ENCODE assay signal across 18 cellular contexts in genomic region chr2:224956706-224957105, GRCh38.
DNase-seq lines count a peak whose midpoint lies in the region; ATAC-seq and TF ChIP-seq lines count a peak whose summit lies in the region.
"Had no signal": no experiment of that assay in that cellular context is flagged by ENCODE, and none has a peak within 500 bp of the region (broad histone marks: within the 10 kb centered on the region; RNA-seq: fewer than 3 reads in every experiment).

No MANE protein-coding gene starts in this region.

- ATAC-seq in T-cell (replicated peaks in 1 of 4) (no peak), GM19328 (IDR thresholded peaks at IDR 0.05; ENCODE audit: unreplicated experiment) (no peak)
- ATAC-seq: HepG2, left ventricle myocardium superior, Right ventricle myocardium inferior had no signal

- H3F3A ChIP-seq in DOHH2 (ENCODE audit: control insufficient read depth, insufficient read depth) = peaks cover 4% of the 10 kb centered on the region

- CTCF ChIA-PET in CD4-positive, alpha-beta memory T cell (lab: Charles Lee; ENCODE audit: partially characterized antibody) = interaction anchor here (1.6 kb wide), 1 partner anchor 29 kb away, joined by 6 read pairs; no protein-coding TSS in a partner anchor
- CTCF ChIA-PET in T-cell (lab: Charles Lee) = interaction anchor here (0.5 to 0.8 kb wide), 5 partner anchors 9 to 447 kb away, joined by 3 to 8 read pairs (median 3); no protein-coding TSS in a partner anchor

- H3K27me3 Mint-ChIP-seq in CD4-positive, alpha-beta memory T cell = no peaks in the 10 kb centered on the region
- H3K27me3 Mint-ChIP-seq in T-cell = no peaks in the 10 kb centered on the region

- H3K4me1 ChIP-seq in CD4-positive, alpha-beta memory T cell (ENCODE audit: insufficient read depth, low read length) = peaks cover 77% of the 10 kb centered on the region
- peaks cover 73% of the 10 kb centered on the region for H3K4me1 ChIP-seq in DOHH2 (ENCODE audit: control insufficient read depth, low read length)
- H3K4me1 ChIP-seq: BE2C, pancreas had no signal

- H3K9me3 ChIP-seq in CD4-positive, alpha-beta memory T cell (ENCODE audit: control insufficient read depth in 1 of 2, low read length in 2 of 2) = no peaks in the 10 kb centered on the region
- H3K9me3 ChIP-seq in DOHH2 (ENCODE audit: control insufficient read depth, insufficient read depth, low read length) = no peaks in the 10 kb centered on the region
- H3K9me3 ChIP-seq: BE2C, pancreas, transverse colon had no signal

- POLR2A ChIA-PET in CD4-positive, alpha-beta memory T cell (lab: Charles Lee; ENCODE audit: partially characterized antibody) = interaction anchor here (0.8 to 2.2 kb wide), 5 partner anchors 9 to 29 kb away, joined by 3 to 13 read pairs (median 8); no protein-coding TSS in a partner anchor
- POLR2A ChIA-PET in T-cell (lab: Charles Lee) = interaction anchor here in 1 of 2 donors (0.6 kb wide), 1 partner anchor 13 kb away, joined by 5 read pairs; no protein-coding TSS in a partner anchor

- H3K4me3 ChIP-seq in CD4-positive, alpha-beta memory T cell (ENCODE audit: low read length in 2 of 2) = no peak overlapping the region
- peak overlapping the region; percentile 58; the same call in 1 of the 2 replicates for H3K4me3 ChIP-seq in DOHH2 (ENCODE audit: low read length)
- H3K4me3 ChIP-seq: pancreas, transverse colon had no signal

- H3K9me3 Mint-ChIP-seq in CD4-positive, alpha-beta memory T cell = no peaks in the 10 kb centered on the region
- no peaks in the 10 kb centered on the region for H3K9me3 Mint-ChIP-seq in T-cell

- H3K9me2 ChIP-seq in DOHH2 (replicated peaks; ENCODE audit: control insufficient read depth, low read length) = no peaks in the 10 kb centered on the region

- no peaks in the 10 kb centered on the region for H4K20me1 ChIP-seq in DOHH2 (ENCODE audit: control insufficient read depth, insufficient read depth, low read depth, low read length)

- intact Hi-C loops in CD4-positive, alpha-beta memory T cell (cut with micrococcal nuclease) = loop anchor here (5.0 kb wide), 1 partner anchor 36 kb away; no protein-coding TSS in a partner anchor

- peaks cover 59 to 94% (median 76%) of the 10 kb centered on the region in 4 donors for H3K4me1 Mint-ChIP-seq in CD4-positive, alpha-beta memory T cell
- peaks cover 83 to 88% (median 86%) of the 10 kb centered on the region in 3 donors for H3K4me1 Mint-ChIP-seq in T-cell

- no peaks in the 10 kb centered on the region for H3K36me3 ChIP-seq in CD4-positive, alpha-beta memory T cell (ENCODE audit: insufficient read depth, low read length)
- no peaks in the 10 kb centered on the region for H3K36me3 ChIP-seq in DOHH2 (ENCODE audit: control insufficient read depth, low read length)
- H3K36me3 ChIP-seq: BE2C, pancreas, transverse colon had no signal

- H3K4me3 Mint-ChIP-seq in CD4-positive, alpha-beta memory T cell = no peak overlapping the region
- no peak overlapping the region for H3K4me3 Mint-ChIP-seq in T-cell

- H3K36me3 Mint-ChIP-seq in CD4-positive, alpha-beta memory T cell = peaks cover 10 to 24% of the 10 kb centered on the region in 2 donors
- H3K36me3 Mint-ChIP-seq in T-cell = peaks cover 35% of the 10 kb centered on the region

- H3K27ac ChIP-seq in CD4-positive, alpha-beta memory T cell (ENCODE audit: low read depth, low read length) = no peak overlapping the region
- no peak overlapping the region for H3K27ac ChIP-seq in DOHH2 (ENCODE audit: low read depth, low read length)
- H3K27ac ChIP-seq: pancreas had no signal

- peak overlapping the region in 6 of 7 donors; percentile 43 to 88 (median 87) for H3K27ac Mint-ChIP-seq in CD4-positive, alpha-beta memory T cell
- peak overlapping the region; percentile 50 to 82 for H3K27ac Mint-ChIP-seq in T-cell

- no peak for TF ChIP-seq CTCF in DOHH2 (IDR thresholded peaks at IDR 0.05; ENCODE audit: low read depth, low read length, poor library complexity, severe bottlenecking)

- no peaks in the 10 kb centered on the region for H3K27me3 ChIP-seq in CD4-positive, alpha-beta memory T cell (ENCODE audit: insufficient read depth, low read length)
- no peaks in the 10 kb centered on the region for H3K27me3 ChIP-seq in DOHH2 (ENCODE audit: control insufficient read depth, low read length)
- H3K27me3 ChIP-seq: BE2C, pancreas, transverse colon had no signal

- peak overlapping the region; percentile 78; the same call in 1 of the 2 replicates for H3K4me2 ChIP-seq in DOHH2 (ENCODE audit: low read length)

- no peak for DNase-seq in CD4-positive, alpha-beta memory T cell
- DNase-seq in T-cell (no peak), kidney tubule cell (ENCODE audit: low spot score) (peak; percentile 44), GDM1 (lab: John Stamatoyannopoulos, UW) (no peak), anterior cingulate cortex (lab: John Stamatoyannopoulos, UW) (no peak)
- DNase-seq: activated CD4-positive, CD25-positive, alpha-beta regulatory T cell treated with anti-CD3 and anti-CD28 coated beads, Interleukin-2, amount 50 U/mL, for 72 hours; BE2C; DND-41; foreskin melanocyte; left ventricle myocardium superior; NCI-H2227 treated with DMSO at 0.1 percent for 48 hours; pancreas; T-helper 2 cell; transverse colon had no signal

- H3K79me2 ChIP-seq in DOHH2 (ENCODE audit: control insufficient read depth, low read length) = no peaks in the 10 kb centered on the region
